ENCODE assay signal across 19 cellular contexts in genomic region chr1:43509740-43510375, GRCh38. TPM values are rescaled to one million over a fixed set of nuclear protein-coding genes. Genes with fewer than 3 reads are reported as not detected.
DNase-seq lines count a peak whose midpoint lies in the region; ATAC-seq, FAIRE-seq and TF ChIP-seq lines count a peak whose summit lies in the region.
"Had no signal": no experiment of that assay in that cellular context is flagged by ENCODE, and none has a peak within 500 bp of the region (broad histone marks: within the 10 kb centered on the region; RNA-seq: fewer than 3 reads in every experiment).

No MANE protein-coding gene starts in this region.

- CTCF ChIA-PET in activated CD8-positive, alpha-beta T cell treated with anti-CD3 and anti-CD28 coated beads for 36 hours (lab: Charles Lee) = no interaction called here
- CTCF ChIA-PET in activated CD8-positive, alpha-beta T cell treated with anti-CD3 and anti-CD28 coated beads, Interleukin-2, amount 10 ng/mL, durations not matched to agents 7 days and 5 days (lab: Charles Lee) = interaction anchor here (1.2 to 1.5 kb wide), 2 partner anchors 20 to 283 kb away, joined by 4 to 7 read pairs; no protein-coding TSS in a partner anchor

- peak; percentile 64 for ATAC-seq in activated CD8-positive, alpha-beta T cell treated with anti-CD3 and anti-CD28 coated beads for 36 hours
- ATAC-seq in activated CD8-positive, alpha-beta T cell treated with anti-CD3 and anti-CD28 coated beads, Interleukin-2, amount 10 ng/mL, durations not matched to agents 7 days and 5 days = no peak
- no peak for ATAC-seq in GM21515 (IDR thresholded peaks at IDR 0.05; ENCODE audit: unreplicated experiment)
- ATAC-seq: CD8-positive, alpha-beta T cell; left ventricle myocardium superior had no signal

- peaks cover 3% of the 10 kb centered on the region for H3K9me3 Mint-ChIP-seq in activated CD8-positive, alpha-beta T cell treated with anti-CD3 and anti-CD28 coated beads for 36 hours
- peaks cover 4% of the 10 kb centered on the region for H3K9me3 Mint-ChIP-seq in activated CD8-positive, alpha-beta T cell treated with anti-CD3 and anti-CD28 coated beads, Interleukin-2, amount 10 ng/mL, durations not matched to agents 7 days and 5 days (ENCODE audit: insufficient read depth)
- H3K9me3 Mint-ChIP-seq in astrocyte (ENCODE audit: unreplicated experiment) = peaks cover 15% of the 10 kb centered on the region
- H3K9me3 Mint-ChIP-seq: activated naive CD4-positive, alpha-beta T cell treated with anti-CD3 and anti-CD28 coated beads, Interleukin-2, amount 50 U/mL, for 24 hours had no signal

- H3K4me1 ChIP-seq in astrocyte (ENCODE audit: insufficient read depth, low read length) (no peaks in the 10 kb centered on the region), Peyer's patch (no peaks in the 10 kb centered on the region)

- FAIRE-seq in astrocyte (lab: Jason Lieb, UNC) = no peak
- FAIRE-seq: H54 had no signal

- peaks cover 6% of the 10 kb centered on the region for H3K27me3 Mint-ChIP-seq in activated CD8-positive, alpha-beta T cell treated with anti-CD3 and anti-CD28 coated beads for 36 hours
- H3K27me3 Mint-ChIP-seq in activated CD8-positive, alpha-beta T cell treated with anti-CD3 and anti-CD28 coated beads, Interleukin-2, amount 10 ng/mL, durations not matched to agents 7 days and 5 days (ENCODE audit: low read depth) = peaks cover under 1% of the 10 kb centered on the region
- H3K27me3 Mint-ChIP-seq in astrocyte (ENCODE audit: low read depth, unreplicated experiment) = peaks cover 23% of the 10 kb centered on the region
- H3K27me3 Mint-ChIP-seq: progenitor cell of endocrine pancreas had no signal

- H3K27ac ChIP-seq in astrocyte (ENCODE audit: low read depth, low read length) = no peak overlapping the region
- H3K27ac ChIP-seq in Peyer's patch = no peak overlapping the region

- H3K36me3 ChIP-seq in astrocyte (ENCODE audit: insufficient read depth, low read length) (no peaks in the 10 kb centered on the region), Peyer's patch (no peaks in the 10 kb centered on the region)
- H3K36me3 ChIP-seq: suprapubic skin had no signal

- no peak for TF ChIP-seq POLR2A in Peyer's patch (IDR thresholded peaks at IDR 0.05)

- H3K4me3 ChIP-seq in astrocyte (ENCODE audit: insufficient read depth, low read depth, low read length) = no peak overlapping the region
- H3K4me3 ChIP-seq in Peyer's patch = no peak overlapping the region
- H3K4me3 ChIP-seq: suprapubic skin had no signal

- no peak overlapping the region for H3K9ac ChIP-seq in astrocyte (ENCODE audit: low read length)

- peak overlapping the region; percentile 23 for H2AFZ ChIP-seq in astrocyte (ENCODE audit: low read depth, low read length)

- H3K79me2 ChIP-seq in astrocyte (ENCODE audit: insufficient read depth, low read length) = no peaks in the 10 kb centered on the region

- no peak for TF ChIP-seq CTCF in activated CD8-positive, alpha-beta T cell treated with anti-CD3 and anti-CD28 coated beads for 36 hours (IDR thresholded peaks at IDR 0.05)
- no peak for TF ChIP-seq CTCF in GM20000 (IDR thresholded peaks at IDR 0.05; ENCODE audit: extremely low read depth, missing control alignments)
- no peak for TF ChIP-seq CTCF in astrocyte (IDR thresholded peaks at IDR 0.05; ENCODE audit: insufficient read depth, low read depth, low read length)
- no peak for TF ChIP-seq CTCF in Peyer's patch (IDR thresholded peaks at IDR 0.05)

- H4K20me1 ChIP-seq in astrocyte (ENCODE audit: insufficient read depth, low read length) = no peaks in the 10 kb centered on the region

- H3K27me3 ChIP-seq in astrocyte (ENCODE audit: insufficient read depth, low read length) (no peaks in the 10 kb centered on the region), Peyer's patch (no peaks in the 10 kb centered on the region)
- H3K27me3 ChIP-seq: suprapubic skin had no signal

- H3K36me3 Mint-ChIP-seq in activated CD8-positive, alpha-beta T cell treated with anti-CD3 and anti-CD28 coated beads for 36 hours (ENCODE audit: low read depth) = no peaks in the 10 kb centered on the region
- H3K36me3 Mint-ChIP-seq in activated CD8-positive, alpha-beta T cell treated with anti-CD3 and anti-CD28 coated beads, Interleukin-2, amount 10 ng/mL, durations not matched to agents 7 days and 5 days (ENCODE audit: low read depth) = peaks cover 2% of the 10 kb centered on the region
- no peaks in the 10 kb centered on the region for H3K36me3 Mint-ChIP-seq in astrocyte (ENCODE audit: low read depth, unreplicated experiment)
- H3K36me3 Mint-ChIP-seq: CD8-positive, alpha-beta T cell had no signal

- H3K27ac Mint-ChIP-seq in activated CD8-positive, alpha-beta T cell treated with anti-CD3 and anti-CD28 coated beads for 36 hours = no peak overlapping the region
- H3K27ac Mint-ChIP-seq in activated CD8-positive, alpha-beta T cell treated with anti-CD3 and anti-CD28 coated beads, Interleukin-2, amount 10 ng/mL, durations not matched to agents 7 days and 5 days = no peak overlapping the region
- no peak overlapping the region for H3K27ac Mint-ChIP-seq in astrocyte (ENCODE audit: unreplicated experiment)
- H3K27ac Mint-ChIP-seq: activated naive CD4-positive, alpha-beta T cell treated with anti-CD3 and anti-CD28 coated beads, Interleukin-2, amount 50 U/mL, for 24 hours; CD8-positive, alpha-beta T cell; progenitor cell of endocrine pancreas had no signal

- no peak overlapping the region for H3K4me3 Mint-ChIP-seq in activated CD8-positive, alpha-beta T cell treated with anti-CD3 and anti-CD28 coated beads for 36 hours
- H3K4me3 Mint-ChIP-seq in activated CD8-positive, alpha-beta T cell treated with anti-CD3 and anti-CD28 coated beads, Interleukin-2, amount 10 ng/mL, durations not matched to agents 7 days and 5 days = no peak overlapping the region
- no peak overlapping the region for H3K4me3 Mint-ChIP-seq in astrocyte (ENCODE audit: unreplicated experiment)
- H3K4me3 Mint-ChIP-seq: activated naive CD4-positive, alpha-beta T cell treated with anti-CD3 and anti-CD28 coated beads, Interleukin-2, amount 50 U/mL, for 24 hours; CD8-positive, alpha-beta T cell; IgD-negative memory B cell had no signal

- peaks cover 8% of the 10 kb centered on the region for H3K4me1 Mint-ChIP-seq in activated CD8-positive, alpha-beta T cell treated with anti-CD3 and anti-CD28 coated beads for 36 hours (ENCODE audit: low read depth)
- no peaks in the 10 kb centered on the region for H3K4me1 Mint-ChIP-seq in activated CD8-positive, alpha-beta T cell treated with anti-CD3 and anti-CD28 coated beads, Interleukin-2, amount 10 ng/mL, durations not matched to agents 7 days and 5 days (ENCODE audit: low read depth)
- H3K4me1 Mint-ChIP-seq in astrocyte (ENCODE audit: low read depth, unreplicated experiment) = no peaks in the 10 kb centered on the region
- H3K4me1 Mint-ChIP-seq: activated naive CD4-positive, alpha-beta T cell treated with anti-CD3 and anti-CD28 coated beads, Interleukin-2, amount 50 U/mL, for 24 hours had no signal

- POLR2A ChIA-PET in activated CD8-positive, alpha-beta T cell treated with anti-CD3 and anti-CD28 coated beads for 36 hours (lab: Charles Lee) = interaction anchor here (0.6 to 1.1 kb wide), 2 partner anchors 15 to 546 kb away, joined by 3 read pairs; no protein-coding TSS in a partner anchor
- POLR2A ChIA-PET in activated CD8-positive, alpha-beta T cell treated with anti-CD3 and anti-CD28 coated beads, Interleukin-2, amount 10 ng/mL, durations not matched to agents 7 days and 5 days (lab: Charles Lee) = no interaction called here

- H3K9me3 ChIP-seq in astrocyte (ENCODE audit: insufficient read depth, low read depth, low read length) = peaks cover 3% of the 10 kb centered on the region
- H3K9me3 ChIP-seq in Peyer's patch = no peaks in the 10 kb centered on the region
- H3K9me3 ChIP-seq: suprapubic skin had no signal

- DNase-seq in activated CD8-positive, alpha-beta T cell treated with anti-CD3 and anti-CD28 coated beads for 36 hours = peak; percentile 45
- no peak for DNase-seq in activated CD8-positive, alpha-beta T cell treated with anti-CD3 and anti-CD28 coated beads, Interleukin-2, amount 10 ng/mL, durations not matched to agents 7 days and 5 days
- DNase-seq in GM20000 (ENCODE audit: low spot score) (peak; percentile 15), astrocyte (ENCODE audit: low read depth) (no peak), Peyer's patch (no peak), A172 (ENCODE audit: low spot score) (no peak)
- DNase-seq in stimulated activated CD8-positive, alpha-beta memory T cell treated with anti-CD3 and anti-CD28 coated beads, Interleukin-4, amount 100 ng/mL, for 48 hours = peak; percentile 63
- DNase-seq: ACHN; CD8-positive, alpha-beta T cell; left ventricle myocardium superior; NCI-H1092; NCI-H226; OCI-M1 had no signal

- intact Hi-C loops in activated CD8-positive, alpha-beta T cell treated with anti-CD3 and anti-CD28 coated beads for 36 hours (cut with micrococcal nuclease) = no loop called here

- no peak overlapping the region for H3K4me2 ChIP-seq in astrocyte (ENCODE audit: low read length)

RNA-seq across cellular contexts. Expression of gene PTPRF, which starts 20.8 kb away (rescaled TPM):
- 1 to 10 TPM; 3.8 to 4.5 TPM for total RNA-seq in activated CD8-positive, alpha-beta T cell treated with anti-CD3 and anti-CD28 coated beads for 36 hours
- total RNA-seq in activated CD8-positive, alpha-beta T cell treated with anti-CD3 and anti-CD28 coated beads, Interleukin-2, amount 10 ng/mL, durations not matched to agents 7 days and 5 days = under 1 TPM; 0.61 to 0.65 TPM
- 231 and 275 TPM in 2 replicates for total RNA-seq in astrocyte
- 100 to 1,000 TPM; 149 to 613 (median 528) TPM for total RNA-seq in Peyer's patch
- total RNA-seq in A172 (2014; rRNA removed; shearing (Covaris generic)) = 25.2 and 27.4 TPM in 2 replicates

RNA-seq across cellular contexts. Expression of gene HYI, which starts 56.1 kb away (rescaled TPM):
- total RNA-seq in activated CD8-positive, alpha-beta T cell treated with anti-CD3 and anti-CD28 coated beads for 36 hours = 1 to 10 TPM; 4.1 to 5.6 TPM
- 1 to 10 TPM; 8.4 to 9.5 TPM for total RNA-seq in activated CD8-positive, alpha-beta T cell treated with anti-CD3 and anti-CD28 coated beads, Interleukin-2, amount 10 ng/mL, durations not matched to agents 7 days and 5 days
- total RNA-seq in astrocyte (24.2 and 31.0 TPM in 2 replicates), Peyer's patch (100 to 1,000 TPM; 127 to 210 (median 169) TPM)
- total RNA-seq in A172 (2014; rRNA removed; shearing (Covaris generic)) = not detected in 2 replicates

Comparison
In these comparisons a context has a peak if more than half of its experiments do, and no peak if none do; other contexts are left out.
1. DNase-seq: peak in activated CD8-positive, alpha-beta T cell treated with anti-CD3 and anti-CD28 coated beads for 36 hours (single experiment), GM20000 (single experiment) and stimulated activated CD8-positive, alpha-beta memory T cell treated with anti-CD3 and anti-CD28 coated beads, Interleukin-4, amount 100 ng/mL, for 48 hours (single experiment); none in activated CD8-positive, alpha-beta T cell treated with anti-CD3 and anti-CD28 coated beads, Interleukin-2, amount 10 ng/mL, durations not matched to agents 7 days and 5 days (single experiment), astrocyte (single experiment), Peyer's patch (0 of 3) and A172 (single experiment).